ENCODE assay signal across 9 cellular contexts in the genomic region with DNA sequence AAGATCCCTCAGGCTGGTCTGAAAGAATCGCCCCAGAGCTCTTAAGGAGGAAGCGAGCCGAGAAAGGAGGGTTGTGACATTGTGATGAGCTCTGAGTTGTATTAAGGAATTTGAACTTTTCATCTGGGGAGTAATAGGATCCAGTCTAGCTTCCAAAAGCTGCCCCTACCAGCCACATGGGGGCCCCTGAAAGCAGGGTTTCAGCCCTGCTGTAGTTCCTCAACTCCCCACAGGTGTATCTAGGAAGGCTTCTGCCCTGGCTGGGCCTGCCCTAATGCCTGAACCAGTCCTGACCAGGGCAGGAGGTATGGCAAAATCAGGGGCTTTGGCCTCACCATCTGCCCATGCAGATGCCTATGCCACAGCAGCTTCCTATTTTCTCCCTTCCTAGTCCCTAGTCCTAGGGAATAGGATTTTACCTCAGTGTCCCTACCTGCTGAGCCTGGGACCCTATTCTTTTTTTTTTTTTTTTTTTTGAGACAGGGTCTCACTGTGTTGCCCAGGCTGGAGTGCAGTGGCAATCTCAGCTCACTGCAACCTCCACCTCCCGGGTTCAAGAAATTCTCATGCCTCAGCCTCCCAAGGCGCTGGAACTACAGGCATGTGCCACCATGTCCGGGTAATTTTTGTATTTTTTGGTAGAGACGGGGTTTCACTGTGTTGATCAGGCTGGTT. TPM values are rescaled to one million over a fixed set of nuclear protein-coding genes. Genes with fewer than 3 reads are reported as not detected.
DNase-seq lines count a peak whose midpoint lies in the region; ATAC-seq and TF ChIP-seq lines count a peak whose summit lies in the region.
"Had no signal": no experiment of that assay in that cellular context is flagged by ENCODE, and none has a peak within 500 bp of the region (broad histone marks: within the 10 kb centered on the region; RNA-seq: fewer than 3 reads in every experiment).

No MANE protein-coding gene starts in this region.

- H3K4me3 Mint-ChIP-seq in activated CD4-positive, alpha-beta T cell treated with anti-CD3 and anti-CD28 coated beads, Interleukin-2, amount 10 ng/mL, durations not matched to agents 24 days and 14 days, result no peak overlapping the region

- TF ChIP-seq POLR2A in erythroblast (IDR thresholded peaks at IDR 0.05; ENCODE audit: low read length), result no peak
- TF ChIP-seq POLR2A in prostate gland (IDR thresholded peaks at IDR 0.05), result no peak

- no peaks in the 10 kb centered on the region for H3K4me1 ChIP-seq in prostate gland (replicated peaks)

- H3K4me1 Mint-ChIP-seq in activated CD4-positive, alpha-beta T cell treated with anti-CD3 and anti-CD28 coated beads, Interleukin-2, amount 10 ng/mL, durations not matched to agents 24 days and 14 days, result peaks cover 10% of the 10 kb centered on the region

- ATAC-seq in GM21717 (IDR thresholded peaks at IDR 0.05; ENCODE audit: unreplicated experiment), result peak; percentile 46
- no peak for ATAC-seq in GM18870 (IDR thresholded peaks at IDR 0.05; ENCODE audit: unreplicated experiment)

- 63% methylated on average over 4 of the region's 7 CpGs for WGBS in prostate gland

- DNase-seq in NCI-H748 (lab: John Stamatoyannopoulos, UW; ENCODE audit: unreplicated experiment) (peak; percentile 13), NCI-H748 treated with DMSO at 0.1 percent for 48 hours (lab: John Stamatoyannopoulos, UW) (no peak), NCI-H1417 (lab: John Stamatoyannopoulos, UW) (peak in 2 of 3 experiments; percentile 22 to 64), erythroblast (lab: John Stamatoyannopoulos, UW) (peak; percentile 31 to 35), prostate gland (ENCODE audit: low spot score) (peak; percentile 50)
- peak; percentile 82 for DNase-seq in activated CD4-positive, alpha-beta T cell treated with anti-CD3 and anti-CD28 coated beads, Interleukin-2, amount 10 ng/mL, durations not matched to agents 24 days and 14 days

- peaks cover 3 to 6% of the 10 kb centered on the region in 2 donors for H3K36me3 ChIP-seq in prostate gland

- peak overlapping the region; percentile 9 for H3K27ac Mint-ChIP-seq in activated CD4-positive, alpha-beta T cell treated with anti-CD3 and anti-CD28 coated beads, Interleukin-2, amount 10 ng/mL, durations not matched to agents 24 days and 14 days

- H3K27ac ChIP-seq in prostate gland, result no peak overlapping the region
- H3K27ac ChIP-seq: epithelial cell of prostate had no signal

- no peaks in the 10 kb centered on the region for H3K9me3 ChIP-seq in prostate gland

- H3K9me3 Mint-ChIP-seq in activated CD4-positive, alpha-beta T cell treated with anti-CD3 and anti-CD28 coated beads, Interleukin-2, amount 10 ng/mL, durations not matched to agents 24 days and 14 days, result no peaks in the 10 kb centered on the region

- no peaks in the 10 kb centered on the region for H3K27me3 ChIP-seq in prostate gland (replicated peaks; ENCODE audit: insufficient read depth)

- peaks cover 2% of the 10 kb centered on the region for H3K27me3 Mint-ChIP-seq in activated CD4-positive, alpha-beta T cell treated with anti-CD3 and anti-CD28 coated beads, Interleukin-2, amount 10 ng/mL, durations not matched to agents 24 days and 14 days

- H3K36me3 Mint-ChIP-seq in activated CD4-positive, alpha-beta T cell treated with anti-CD3 and anti-CD28 coated beads, Interleukin-2, amount 10 ng/mL, durations not matched to agents 24 days and 14 days (ENCODE audit: low read depth), result no peaks in the 10 kb centered on the region

- H3K4me3 ChIP-seq in prostate gland, result no peak overlapping the region

- TF ChIP-seq CTCF in prostate gland (IDR thresholded peaks at IDR 0.05), result peak in 3 of 4 experiments; percentile 56 to 86 (median 75)

- intact Hi-C loops in activated CD4-positive, alpha-beta T cell treated with anti-CD3 and anti-CD28 coated beads, Interleukin-2, amount 10 ng/mL, durations not matched to agents 24 days and 14 days (cut with micrococcal nuclease), result loop anchor here (1.0 to 10.0 kb wide), 3 partner anchors 173 to 936 kb away; a partner anchor contains a TSS
- intact Hi-C loops in prostate gland (cut with DNase I), result no loop called here

RNA-seq across cellular contexts. Expression of a gene that starts 5.0 kb away (rescaled TPM):
- total RNA-seq in activated CD4-positive, alpha-beta T cell treated with anti-CD3 and anti-CD28 coated beads, Interleukin-2, amount 10 ng/mL, durations not matched to agents 24 days and 14 days, result 20.3 and 20.6 TPM in 2 replicates
- 10 to 100 TPM; 43.7 to 44.7 TPM for total RNA-seq in prostate gland

RNA-seq across cellular contexts. Expression of a gene that starts 14.0 kb away (rescaled TPM):
- total RNA-seq in activated CD4-positive, alpha-beta T cell treated with anti-CD3 and anti-CD28 coated beads, Interleukin-2, amount 10 ng/mL, durations not matched to agents 24 days and 14 days, result not detected in 2 replicates
- 10 to 100 TPM; 18.7 to 39.5 TPM for total RNA-seq in prostate gland

Comparison
In these comparisons a context has a peak if more than half of its experiments do, and no peak if none do; other contexts are left out.
1. RNA of a gene that starts 14.0 kb away (total RNA-seq): 18.7 to 39.5 TPM in prostate gland; not detected in activated CD4-positive, alpha-beta T cell treated with anti-CD3 and anti-CD28 coated beads, Interleukin-2, amount 10 ng/mL, durations not matched to agents 24 days and 14 days; every median in the first group is over 10 times any median in the second.